Comparison of ENCODE assay signal across 2 cellular contexts in genomic region chr4:1041936-1042330, GRCh38.
TF ChIP-seq lines count a peak whose summit lies in the region.

No MANE protein-coding gene starts in this region.

TF ChIP-seq in A549, 52 proteins besides CTCF, POLR2A, EP300 and RAD21:
- TF ChIP-seq, protein P1, sequence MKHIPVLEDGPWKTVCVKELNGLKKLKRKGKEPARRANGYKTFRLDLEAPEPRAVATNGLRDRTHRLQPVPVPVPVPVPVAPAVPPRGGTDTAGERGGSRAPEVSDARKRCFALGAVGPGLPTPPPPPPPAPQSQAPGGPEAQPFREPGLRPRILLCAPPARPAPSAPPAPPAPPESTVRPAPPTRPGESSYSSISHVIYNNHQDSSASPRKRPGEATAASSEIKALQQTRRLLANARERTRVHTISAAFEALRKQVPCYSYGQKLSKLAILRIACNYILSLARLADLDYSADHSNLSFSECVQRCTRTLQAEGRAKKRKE (CRISPR knock-in tag; IDR thresholded peaks at IDR 0.05; ENCODE audit: low read depth) = no peak

TF ChIP-seq in endothelial cell of umbilical vein, 7 proteins besides CTCF, POLR2A, EP300 and RAD21:
- TF ChIP-seq MYC (IDR thresholded peaks at IDR 0.05; ENCODE audit: low read depth, low read length) (no peak), EZH2 (IDR thresholded peaks at IDR 0.05; ENCODE audit: borderline replicate concordance, low read depth, low read length, severe bottlenecking) (no peak), POLR2AphosphoS5 (IDR thresholded peaks at IDR 0.05; ENCODE audit: insufficient read depth, low read depth, low read length) (no peak), JUN (IDR thresholded peaks at IDR 0.05; ENCODE audit: borderline replicate concordance, insufficient read depth, insufficient read length, low read depth) (no peak), FOS (IDR thresholded peaks at IDR 0.05; ENCODE audit: borderline replicate concordance, insufficient read depth, low read length) (no peak), GATA2 (IDR thresholded peaks at IDR 0.05; ENCODE audit: insufficient read depth, insufficient read length, low read depth, low read length) (no peak)
- TF ChIP-seq, protein P2, sequence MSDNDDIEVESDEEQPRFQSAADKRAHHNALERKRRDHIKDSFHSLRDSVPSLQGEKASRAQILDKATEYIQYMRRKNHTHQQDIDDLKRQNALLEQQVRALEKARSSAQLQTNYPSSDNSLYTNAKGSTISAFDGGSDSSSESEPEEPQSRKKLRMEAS (IDR thresholded peaks at IDR 0.05; ENCODE audit: insufficient read depth, insufficient read length) = no peak
TF ChIP-seq in endothelial cell of umbilical vein: peak in this region for 0.
